Comparison of ENCODE assay signal across 1 cellular context in the genomic region with DNA sequence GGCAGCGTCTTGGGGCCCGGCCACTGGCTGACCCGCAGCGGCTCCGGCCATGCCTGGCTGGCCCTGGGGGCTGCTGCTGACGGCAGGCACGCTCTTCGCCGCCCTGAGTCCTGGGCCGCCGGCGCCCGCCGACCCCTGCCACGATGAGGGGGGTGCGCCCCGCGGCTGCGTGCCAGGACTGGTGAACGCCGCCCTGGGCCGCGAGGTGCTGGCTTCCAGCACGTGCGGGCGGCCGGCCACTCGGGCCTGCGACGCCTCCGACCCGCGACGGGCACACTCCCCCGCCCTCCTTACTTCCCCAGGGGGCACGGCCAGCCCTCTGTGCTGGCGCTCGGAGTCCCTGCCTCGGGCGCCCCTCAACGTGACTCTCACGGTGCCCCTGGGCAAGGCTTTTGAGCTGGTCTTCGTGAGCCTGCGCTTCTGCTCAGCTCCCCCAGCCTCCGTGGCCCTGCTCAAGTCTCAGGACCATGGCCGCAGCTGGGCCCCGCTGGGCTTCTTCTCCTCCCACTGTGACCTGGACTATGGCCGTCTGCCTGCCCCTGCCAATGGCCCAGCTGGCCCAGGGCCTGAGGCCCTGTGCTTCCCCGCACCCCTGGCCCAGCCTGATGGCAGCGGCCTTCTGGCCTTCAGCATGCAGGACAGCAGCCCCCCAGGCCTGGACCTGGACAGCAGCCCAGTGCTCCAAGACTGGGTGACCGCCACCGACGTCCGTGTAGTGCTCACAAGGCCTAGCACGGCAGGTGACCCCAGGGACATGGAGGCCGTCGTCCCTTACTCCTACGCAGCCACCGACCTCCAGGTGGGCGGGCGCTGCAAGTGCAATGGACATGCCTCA.
TF ChIP-seq lines count a peak whose summit lies in the region.

No MANE protein-coding gene starts in this region.

TF ChIP-seq in IMR-90, 13 proteins besides CTCF, POLR2A, EP300 and RAD21:
- TF ChIP-seq NFE2L2 (IDR thresholded peaks at IDR 0.05; ENCODE audit: low read depth, low read length), result no peak
- no peak for TF ChIP-seq FOS (IDR thresholded peaks at IDR 0.05; ENCODE audit: low read depth, low read length)
- no peak for TF ChIP-seq RFX5 (IDR thresholded peaks at IDR 0.05; ENCODE audit: low read depth, low read length)
- TF ChIP-seq, protein P1, sequence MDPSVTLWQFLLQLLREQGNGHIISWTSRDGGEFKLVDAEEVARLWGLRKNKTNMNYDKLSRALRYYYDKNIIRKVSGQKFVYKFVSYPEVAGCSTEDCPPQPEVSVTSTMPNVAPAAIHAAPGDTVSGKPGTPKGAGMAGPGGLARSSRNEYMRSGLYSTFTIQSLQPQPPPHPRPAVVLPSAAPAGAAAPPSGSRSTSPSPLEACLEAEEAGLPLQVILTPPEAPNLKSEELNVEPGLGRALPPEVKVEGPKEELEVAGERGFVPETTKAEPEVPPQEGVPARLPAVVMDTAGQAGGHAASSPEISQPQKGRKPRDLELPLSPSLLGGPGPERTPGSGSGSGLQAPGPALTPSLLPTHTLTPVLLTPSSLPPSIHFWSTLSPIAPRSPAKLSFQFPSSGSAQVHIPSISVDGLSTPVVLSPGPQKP (IDR thresholded peaks at IDR 0.05; ENCODE audit: borderline replicate concordance, low read depth, low read length), result no peak
- TF ChIP-seq CEBPB (IDR thresholded peaks at IDR 0.05; ENCODE audit: low read depth, low read length), result no peak
- TF ChIP-seq, protein P2, sequence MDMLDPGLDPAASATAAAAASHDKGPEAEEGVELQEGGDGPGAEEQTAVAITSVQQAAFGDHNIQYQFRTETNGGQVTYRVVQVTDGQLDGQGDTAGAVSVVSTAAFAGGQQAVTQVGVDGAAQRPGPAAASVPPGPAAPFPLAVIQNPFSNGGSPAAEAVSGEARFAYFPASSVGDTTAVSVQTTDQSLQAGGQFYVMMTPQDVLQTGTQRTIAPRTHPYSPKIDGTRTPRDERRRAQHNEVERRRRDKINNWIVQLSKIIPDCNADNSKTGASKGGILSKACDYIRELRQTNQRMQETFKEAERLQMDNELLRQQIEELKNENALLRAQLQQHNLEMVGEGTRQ (IDR thresholded peaks at IDR 0.05; ENCODE audit: low read depth, low read length), result no peak
- no peak for TF ChIP-seq SMC3 (IDR thresholded peaks at IDR 0.05; ENCODE audit: low read depth, low read length)
- no peak for TF ChIP-seq BHLHE40 (IDR thresholded peaks at IDR 0.05; ENCODE audit: low read depth, low read length)
- TF ChIP-seq CHD1 (IDR thresholded peaks at IDR 0.05; ENCODE audit: low read depth, low read length), result no peak
- no peak for TF ChIP-seq MAFK (IDR thresholded peaks at IDR 0.05; ENCODE audit: low read depth, low read length)
- no peak for TF ChIP-seq RCOR1 (IDR thresholded peaks at IDR 0.05; ENCODE audit: insufficient replicate concordance, low read length)
- TF ChIP-seq MAZ (IDR thresholded peaks at IDR 0.05; ENCODE audit: borderline replicate concordance, low read depth, low read length), result no peak
- no peak for TF ChIP-seq MXI1 (IDR thresholded peaks at IDR 0.05; ENCODE audit: borderline replicate concordance, low read depth, low read length)
